Comparison of ENCODE assay signal across 22 cellular contexts in genomic region chr13:37636701-37637100, GRCh38. TPM values are rescaled to one million over a fixed set of nuclear protein-coding genes. Genes with fewer than 3 reads are reported as not detected.
"Had no signal": no experiment of that assay in that cellular context is flagged by ENCODE, and none has a peak within 500 bp of the region (broad histone marks: within the 10 kb centered on the region; RNA-seq: fewer than 3 reads in every experiment).

No MANE protein-coding gene starts in this region.

- H3K4me1 Mint-ChIP-seq: activated naive CD8-positive, alpha-beta T cell treated with anti-CD3 and anti-CD28 coated beads, Interleukin-2, amount 10 ng/mL, durations not matched to agents 7 days and 5 days; IgD-negative memory B cell had no signal

- H3K4me3 Mint-ChIP-seq: activated CD8-positive, alpha-beta T cell treated with anti-CD3 and anti-CD28 coated beads, Interleukin-2, amount 10 ng/mL, durations not matched to agents 7 days and 5 days; activated naive CD8-positive, alpha-beta T cell treated with anti-CD3 and anti-CD28 coated beads, Interleukin-2, amount 10 ng/mL, durations not matched to agents 7 days and 5 days; IgD-negative memory B cell; T-helper 1 cell treated with Interleukin-12 subunit alpha and Interleukin-12 subunit beta and Interleukin-4 antibody, amounts not matched to agents 30 μg/mL and 1 μg/mL, for 36 hours had no signal

- H3K27me3 Mint-ChIP-seq: activated naive CD8-positive, alpha-beta T cell treated with anti-CD3 and anti-CD28 coated beads, Interleukin-2, amount 10 ng/mL, durations not matched to agents 7 days and 5 days; IgD-negative memory B cell had no signal

- DNase-seq: activated CD4-positive, alpha-beta T cell treated with anti-CD3 and anti-CD28 coated beads for 4 hours; activated CD8-positive, alpha-beta memory T cell treated with anti-CD3 and anti-CD28 coated beads, Interleukin-2, amount 50 U/mL, for 48 hours; activated CD8-positive, alpha-beta T cell treated with anti-CD3 and anti-CD28 coated beads, Interleukin-2, amount 10 ng/mL, durations not matched to agents 7 days and 5 days; activated naive CD4-positive, alpha-beta T cell treated with anti-CD3 and anti-CD28 coated beads, Interleukin-2, amount 50 U/mL, for 16 hours; activated naive CD8-positive, alpha-beta T cell treated with anti-CD3 and anti-CD28 coated beads, Interleukin-2, amount 10 ng/mL, durations not matched to agents 7 days and 5 days; activated T-cell treated with anti-CD3 and anti-CD28 coated beads, Interleukin-2, amount 50 U/mL, for 1 hour; adrenal gland; aorta; caudate nucleus; colonic mucosa; MG63; NCI-H1048; NCI-H1417; NCI-H2029; NCI-H2107; NCI-H2171 treated with DMSO at 0.1 percent for 48 hours; NCI-H226; NCI-H526; RPMI8226; WERI-Rb-1 had no signal

- H3K9me3 Mint-ChIP-seq: activated naive CD8-positive, alpha-beta T cell treated with anti-CD3 and anti-CD28 coated beads, Interleukin-2, amount 10 ng/mL, durations not matched to agents 7 days and 5 days; IgD-negative memory B cell; T-helper 1 cell treated with Interleukin-12 subunit alpha and Interleukin-12 subunit beta and Interleukin-4 antibody, amounts not matched to agents 30 μg/mL and 1 μg/mL, for 36 hours had no signal

- H3K27ac Mint-ChIP-seq: activated CD8-positive, alpha-beta T cell treated with anti-CD3 and anti-CD28 coated beads, Interleukin-2, amount 10 ng/mL, durations not matched to agents 7 days and 5 days; activated naive CD8-positive, alpha-beta T cell treated with anti-CD3 and anti-CD28 coated beads, Interleukin-2, amount 10 ng/mL, durations not matched to agents 7 days and 5 days; IgD-negative memory B cell; T-helper 1 cell treated with Interleukin-12 subunit alpha and Interleukin-12 subunit beta and Interleukin-4 antibody, amounts not matched to agents 30 μg/mL and 1 μg/mL, for 36 hours had no signal

- H3K36me3 Mint-ChIP-seq: activated naive CD8-positive, alpha-beta T cell treated with anti-CD3 and anti-CD28 coated beads, Interleukin-2, amount 10 ng/mL, durations not matched to agents 7 days and 5 days; IgD-negative memory B cell had no signal

RNA-seq across cellular contexts. Expression of gene POSTN, which starts 38.1 kb away (rescaled TPM):
- total RNA-seq: activated CD8-positive, alpha-beta T cell treated with anti-CD3 and anti-CD28 coated beads, Interleukin-2, amount 10 ng/mL, durations not matched to agents 7 days and 5 days; activated naive CD8-positive, alpha-beta T cell treated with anti-CD3 and anti-CD28 coated beads, Interleukin-2, amount 10 ng/mL, durations not matched to agents 7 days and 5 days had no signal
